Comparison of ENCODE assay signal across 1 cellular context in the genomic region with DNA sequence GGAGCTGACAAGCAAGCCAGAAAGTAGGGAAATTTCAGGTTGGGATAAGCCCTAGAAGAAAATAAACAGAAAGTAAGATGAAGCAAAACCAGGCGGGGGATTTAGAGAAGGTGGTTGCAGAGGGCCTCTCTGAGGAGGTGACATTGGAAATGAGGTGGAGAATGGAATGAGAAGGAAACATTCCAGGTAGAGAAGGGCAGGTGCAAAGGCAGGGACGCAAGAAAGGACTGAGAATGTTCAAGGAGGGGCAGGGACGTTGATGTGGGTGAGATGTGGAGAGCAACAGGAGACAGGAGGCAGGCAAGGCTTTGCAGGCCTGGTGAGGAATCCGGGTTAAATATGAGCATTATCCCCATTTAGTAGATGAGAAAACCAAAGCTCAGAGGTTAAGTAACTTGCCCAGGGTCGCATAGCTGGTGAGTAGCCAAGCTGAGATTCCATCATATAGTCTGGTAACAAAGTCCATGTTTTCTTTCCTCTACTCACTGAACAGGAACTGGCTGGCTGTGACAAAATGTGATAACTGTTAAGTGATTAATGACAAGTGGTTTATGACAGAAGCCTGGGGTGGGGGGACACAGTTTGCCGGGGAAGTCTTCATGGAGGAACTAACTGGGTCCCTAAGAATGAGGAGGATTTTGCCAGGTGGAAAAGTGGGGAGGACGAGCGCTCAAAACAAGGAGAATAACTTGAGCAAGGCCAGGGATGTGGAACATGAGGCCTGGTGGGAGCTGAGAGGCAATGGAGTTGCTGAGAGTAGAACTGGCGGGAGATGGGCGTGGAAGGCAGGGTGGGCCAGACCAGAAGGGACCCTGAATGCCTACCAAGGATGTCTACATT.
A peak's percentile ranks its signal among the peaks of the same experiment; 100 is the strongest.
TF ChIP-seq lines count a peak whose summit lies in the region.

No MANE protein-coding gene starts in this region.

TF ChIP-seq in HepG2, 621 proteins besides CTCF, POLR2A, EP300 and RAD21 (continued from another document):
- TF ChIP-seq, protein P1, sequence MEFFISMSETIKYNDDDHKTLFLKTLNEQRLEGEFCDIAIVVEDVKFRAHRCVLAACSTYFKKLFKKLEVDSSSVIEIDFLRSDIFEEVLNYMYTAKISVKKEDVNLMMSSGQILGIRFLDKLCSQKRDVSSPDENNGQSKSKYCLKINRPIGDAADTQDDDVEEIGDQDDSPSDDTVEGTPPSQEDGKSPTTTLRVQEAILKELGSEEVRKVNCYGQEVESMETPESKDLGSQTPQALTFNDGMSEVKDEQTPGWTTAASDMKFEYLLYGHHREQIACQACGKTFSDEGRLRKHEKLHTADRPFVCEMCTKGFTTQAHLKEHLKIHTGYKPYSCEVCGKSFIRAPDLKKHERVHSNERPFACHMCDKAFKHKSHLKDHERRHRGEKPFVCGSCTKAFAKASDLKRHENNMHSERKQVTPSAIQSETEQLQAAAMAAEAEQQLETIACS (CRISPR knock-in tag; IDR thresholded peaks at IDR 0.05) = 0 out of 2 replicates have a peak, but pooled peaks have one; percentile 10
- TF ChIP-seq, protein P2, sequence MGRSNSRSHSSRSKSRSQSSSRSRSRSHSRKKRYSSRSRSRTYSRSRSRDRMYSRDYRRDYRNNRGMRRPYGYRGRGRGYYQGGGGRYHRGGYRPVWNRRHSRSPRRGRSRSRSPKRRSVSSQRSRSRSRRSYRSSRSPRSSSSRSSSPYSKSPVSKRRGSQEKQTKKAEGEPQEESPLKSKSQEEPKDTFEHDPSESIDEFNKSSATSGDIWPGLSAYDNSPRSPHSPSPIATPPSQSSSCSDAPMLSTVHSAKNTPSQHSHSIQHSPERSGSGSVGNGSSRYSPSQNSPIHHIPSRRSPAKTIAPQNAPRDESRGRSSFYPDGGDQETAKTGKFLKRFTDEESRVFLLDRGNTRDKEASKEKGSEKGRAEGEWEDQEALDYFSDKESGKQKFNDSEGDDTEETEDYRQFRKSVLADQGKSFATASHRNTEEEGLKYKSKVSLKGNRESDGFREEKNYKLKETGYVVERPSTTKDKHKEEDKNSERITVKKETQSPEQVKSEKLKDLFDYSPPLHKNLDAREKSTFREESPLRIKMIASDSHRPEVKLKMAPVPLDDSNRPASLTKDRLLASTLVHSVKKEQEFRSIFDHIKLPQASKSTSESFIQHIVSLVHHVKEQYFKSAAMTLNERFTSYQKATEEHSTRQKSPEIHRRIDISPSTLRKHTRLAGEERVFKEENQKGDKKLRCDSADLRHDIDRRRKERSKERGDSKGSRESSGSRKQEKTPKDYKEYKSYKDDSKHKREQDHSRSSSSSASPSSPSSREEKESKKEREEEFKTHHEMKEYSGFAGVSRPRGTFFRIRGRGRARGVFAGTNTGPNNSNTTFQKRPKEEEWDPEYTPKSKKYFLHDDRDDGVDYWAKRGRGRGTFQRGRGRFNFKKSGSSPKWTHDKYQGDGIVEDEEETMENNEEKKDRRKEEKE (IDR thresholded peaks at IDR 0.05) = no peak
- TF ChIP-seq HDAC1 (CRISPR knock-in tag; IDR thresholded peaks at IDR 0.05) (peak; percentile 93), NFE2L2 (IDR thresholded peaks at IDR 0.05; ENCODE audit: low read length) (no peak), KLF13 (CRISPR knock-in tag; IDR thresholded peaks at IDR 0.05) (no peak), KMT2A (CRISPR knock-in tag; IDR thresholded peaks at IDR 0.05) (peak; percentile 16; the same call in 1 of the 2 replicates), FOXC1 (CRISPR knock-in tag; IDR thresholded peaks at IDR 0.05; ENCODE audit: borderline replicate concordance) (no peak; the same call in 1 of the 2 replicates), SUZ12 (IDR thresholded peaks at IDR 0.05; ENCODE audit: low read depth, low read length) (no peak), DMAP1 (CRISPR knock-in tag; IDR thresholded peaks at IDR 0.05) (no peak; the same call in 1 of the 2 replicates), RCOR2 (CRISPR knock-in tag; IDR thresholded peaks at IDR 0.05) (peak; percentile 100), ZFP1 (CRISPR knock-in tag; IDR thresholded peaks at IDR 0.05) (peak; percentile 84; the same call in 1 of the 2 replicates), PAF1 (CRISPR knock-in tag; IDR thresholded peaks at IDR 0.05) (no peak), ZMYM3 (CRISPR knock-in tag; IDR thresholded peaks at IDR 0.05) (peak; percentile 100), NFIB (CRISPR knock-in tag; IDR thresholded peaks at IDR 0.05; ENCODE audit: borderline replicate concordance) (no peak), SMARCE1 (IDR thresholded peaks at IDR 0.05; ENCODE audit: borderline replicate concordance) (no peak), ZNF234 (CRISPR knock-in tag; conservative IDR thresholded peaks at IDR 0.05) (no peak), ZC3H13 (CRISPR knock-in tag; IDR thresholded peaks at IDR 0.05) (no peak; the same call in 1 of the 2 replicates), ZFP62 (CRISPR knock-in tag; IDR thresholded peaks at IDR 0.05) (no peak), NBN (conservative IDR thresholded peaks at IDR 0.05) (0 out of 2 replicates have a peak, but pooled peaks have one; percentile 21), MTF1 (CRISPR knock-in tag; IDR thresholded peaks at IDR 0.05) (no peak)
- TF ChIP-seq, protein P3, sequence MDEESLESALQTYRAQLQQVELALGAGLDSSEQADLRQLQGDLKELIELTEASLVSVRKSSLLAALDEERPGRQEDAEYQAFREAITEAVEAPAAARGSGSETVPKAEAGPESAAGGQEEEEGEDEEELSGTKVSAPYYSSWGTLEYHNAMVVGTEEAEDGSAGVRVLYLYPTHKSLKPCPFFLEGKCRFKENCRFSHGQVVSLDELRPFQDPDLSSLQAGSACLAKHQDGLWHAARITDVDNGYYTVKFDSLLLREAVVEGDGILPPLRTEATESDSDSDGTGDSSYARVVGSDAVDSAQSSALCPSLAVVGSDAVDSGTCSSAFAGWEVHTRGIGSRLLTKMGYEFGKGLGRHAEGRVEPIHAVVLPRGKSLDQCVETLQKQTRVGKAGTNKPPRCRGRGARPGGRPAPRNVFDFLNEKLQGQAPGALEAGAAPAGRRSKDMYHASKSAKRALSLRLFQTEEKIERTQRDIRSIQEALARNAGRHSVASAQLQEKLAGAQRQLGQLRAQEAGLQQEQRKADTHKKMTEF (CRISPR knock-in tag; IDR thresholded peaks at IDR 0.05) = peak; percentile 95
- TF ChIP-seq, protein P4, sequence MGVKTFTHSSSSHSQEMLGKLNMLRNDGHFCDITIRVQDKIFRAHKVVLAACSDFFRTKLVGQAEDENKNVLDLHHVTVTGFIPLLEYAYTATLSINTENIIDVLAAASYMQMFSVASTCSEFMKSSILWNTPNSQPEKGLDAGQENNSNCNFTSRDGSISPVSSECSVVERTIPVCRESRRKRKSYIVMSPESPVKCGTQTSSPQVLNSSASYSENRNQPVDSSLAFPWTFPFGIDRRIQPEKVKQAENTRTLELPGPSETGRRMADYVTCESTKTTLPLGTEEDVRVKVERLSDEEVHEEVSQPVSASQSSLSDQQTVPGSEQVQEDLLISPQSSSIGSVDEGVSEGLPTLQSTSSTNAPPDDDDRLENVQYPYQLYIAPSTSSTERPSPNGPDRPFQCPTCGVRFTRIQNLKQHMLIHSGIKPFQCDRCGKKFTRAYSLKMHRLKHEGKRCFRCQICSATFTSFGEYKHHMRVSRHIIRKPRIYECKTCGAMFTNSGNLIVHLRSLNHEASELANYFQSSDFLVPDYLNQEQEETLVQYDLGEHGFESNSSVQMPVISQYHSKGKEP (CRISPR knock-in tag; IDR thresholded peaks at IDR 0.05) = no peak
- TF ChIP-seq, protein P5, sequence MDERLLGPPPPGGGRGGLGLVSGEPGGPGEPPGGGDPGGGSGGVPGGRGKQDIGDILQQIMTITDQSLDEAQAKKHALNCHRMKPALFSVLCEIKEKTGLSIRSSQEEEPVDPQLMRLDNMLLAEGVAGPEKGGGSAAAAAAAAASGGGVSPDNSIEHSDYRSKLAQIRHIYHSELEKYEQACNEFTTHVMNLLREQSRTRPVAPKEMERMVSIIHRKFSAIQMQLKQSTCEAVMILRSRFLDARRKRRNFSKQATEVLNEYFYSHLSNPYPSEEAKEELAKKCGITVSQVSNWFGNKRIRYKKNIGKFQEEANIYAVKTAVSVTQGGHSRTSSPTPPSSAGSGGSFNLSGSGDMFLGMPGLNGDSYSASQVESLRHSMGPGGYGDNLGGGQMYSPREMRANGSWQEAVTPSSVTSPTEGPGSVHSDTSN (CRISPR knock-in tag; IDR thresholded peaks at IDR 0.05) = peak; percentile 66
